Comparison of ENCODE assay signal across 8 cellular contexts in the genomic region with DNA sequence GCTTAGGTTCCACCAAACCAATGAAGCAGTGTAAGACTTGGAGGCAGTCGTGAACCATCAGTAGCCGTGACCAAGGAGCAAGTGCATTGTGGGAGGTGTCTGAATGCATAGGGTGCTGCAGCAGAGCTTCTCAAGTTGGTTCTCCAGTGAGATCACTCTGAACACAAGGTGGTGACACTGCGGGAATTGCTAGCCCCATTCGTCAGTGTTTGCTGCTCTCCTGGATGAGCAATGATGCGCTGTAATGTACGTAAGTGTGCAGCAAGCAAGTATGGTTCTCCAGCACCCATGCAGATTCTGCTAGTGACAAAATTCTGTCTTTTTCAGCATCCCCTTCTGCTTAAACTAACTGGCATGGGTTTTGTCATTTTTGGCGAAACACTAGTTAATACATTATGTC.
"Had no signal": no experiment of that assay in that cellular context is flagged by ENCODE, and none has a peak within 500 bp of the region (broad histone marks: within the 10 kb centered on the region; RNA-seq: fewer than 3 reads in every experiment).

No MANE protein-coding gene starts in this region.

- H3K9ac ChIP-seq: GM23248 had no signal

- DNase-seq: GM23248, GOT3, H9, HCEC 1CT, KBM-7 had no signal

- H3K27ac ChIP-seq: GM23248, HL-60 had no signal

- ATAC-seq: HepG2 had no signal

- FAIRE-seq: H54, HepG2 had no signal

- H2AFZ ChIP-seq: GM23248 had no signal

- H3K4me3 ChIP-seq: GM23248 had no signal
